Comparison of ENCODE assay signal across 20 cellular contexts in genomic region chr2:239593455-239593854, GRCh38.
DNase-seq lines count a peak whose midpoint lies in the region; ATAC-seq and TF ChIP-seq lines count a peak whose summit lies in the region.
"Had no signal": no experiment of that assay in that cellular context is flagged by ENCODE, and none has a peak within 500 bp of the region (broad histone marks: within the 10 kb centered on the region; RNA-seq: fewer than 3 reads in every experiment).

No MANE protein-coding gene starts in this region.

- H3K27me3 Mint-ChIP-seq in osteocyte (ENCODE audit: unreplicated experiment) (no peaks in the 10 kb centered on the region), immature natural killer cell (ENCODE audit: low read depth in 3 of 3) (peaks cover 0 to 2% (median 1%) of the 10 kb centered on the region in 3 donors)

- H3K4me3 Mint-ChIP-seq in osteocyte (ENCODE audit: unreplicated experiment): no peak overlapping the region
- H3K4me3 Mint-ChIP-seq in immature natural killer cell: no peak overlapping the region
- H3K4me3 Mint-ChIP-seq: CD8-positive, alpha-beta T cell had no signal

- ATAC-seq in left cardiac atrium: no peak
- ATAC-seq in Right ventricle myocardium superior (ENCODE audit: poor library complexity): no peak
- no peak for ATAC-seq in GM18907 (IDR thresholded peaks at IDR 0.05; ENCODE audit: unreplicated experiment)
- ATAC-seq in HG03378 (IDR thresholded peaks at IDR 0.05; ENCODE audit: unreplicated experiment): no peak
- ATAC-seq: A549; CD8-positive, alpha-beta T cell; HCT116 had no signal

- H3K4me1 Mint-ChIP-seq in osteocyte (ENCODE audit: unreplicated experiment) (no peaks in the 10 kb centered on the region), immature natural killer cell (peaks cover 4 to 6% of the 10 kb centered on the region in 2 donors)

- DNase-seq in left cardiac atrium (peak; percentile 2), Right ventricle myocardium superior (no peak), islet precursor cell (peak; percentile 12), osteocyte (ENCODE audit: extremely low spot score, unreplicated experiment) (peak; percentile 8), immature natural killer cell (no peak), Ammon's horn (ENCODE audit: low spot score) (no peak)
- DNase-seq: BE2C; Calu3; CD8-positive, alpha-beta T cell; DMS153; IMR-90; NCI-H1092 treated with DMSO at 0.1 percent for 48 hours; NCI-H146; NCI-H2029; NCI-H2227 treated with DMSO at 0.1 percent for 48 hours; NCI-H510A had no signal

- H3K36me3 Mint-ChIP-seq in osteocyte (ENCODE audit: unreplicated experiment) (no peaks in the 10 kb centered on the region), immature natural killer cell (peaks cover 0 to 4% (median 3%) of the 10 kb centered on the region in 3 donors)
- H3K36me3 Mint-ChIP-seq: CD8-positive, alpha-beta T cell had no signal

- intact Hi-C loops in left cardiac atrium (cut with DNase I) (no loop called here), Right ventricle myocardium superior (cut with DNase I) (no loop called here)

- no peak overlapping the region for H3K27ac Mint-ChIP-seq in osteocyte (ENCODE audit: unreplicated experiment)
- H3K27ac Mint-ChIP-seq in immature natural killer cell: peak overlapping the region in 1 of 6 donors; percentile 76
- H3K27ac Mint-ChIP-seq: CD8-positive, alpha-beta T cell had no signal

- H3K9me3 Mint-ChIP-seq in osteocyte (ENCODE audit: unreplicated experiment) (peaks cover 24% of the 10 kb centered on the region), immature natural killer cell (peaks cover 0 to 2% (median 0%) of the 10 kb centered on the region in 6 donors)
- H3K9me3 Mint-ChIP-seq: CD8-positive, alpha-beta T cell had no signal

- TF ChIP-seq CTCF in osteocyte (IDR thresholded peaks at IDR 0.05): no peak

Comparison
In these comparisons a context has a peak if more than half of its experiments do, and no peak if none do; other contexts are left out.
1. DNase-seq: peak in left cardiac atrium (single experiment), islet precursor cell (single experiment) and osteocyte (single experiment); none in Right ventricle myocardium superior (single experiment), immature natural killer cell (0 of 3) and Ammon's horn (single experiment).